In genomic region chr5:1104327-1105006, GRCh38 we compare ENCODE assay signal across 8 cellular contexts. TPM values are rescaled to one million over a fixed set of nuclear protein-coding genes. Genes with fewer than 3 reads are reported as not detected.
DNase-seq lines count a peak whose midpoint lies in the region; ATAC-seq, FAIRE-seq and TF ChIP-seq lines count a peak whose summit lies in the region.

No MANE protein-coding gene starts in this region.

- peak overlapping the region; percentile 95 for H3K27ac Mint-ChIP-seq in central memory CD8-positive, alpha-beta T cell (ENCODE audit: low read depth)
- H3K27ac Mint-ChIP-seq in natural killer cell treated with Interleukin-12 subunit alpha and Interleukin-12 subunit beta and Interleukin-15 and Interleukin-18, amount 100 ng/mL, for 72 hours = peak overlapping the region; percentile 39 to 52

- no peaks in the 10 kb centered on the region for H3K27me3 Mint-ChIP-seq in central memory CD8-positive, alpha-beta T cell
- H3K27me3 Mint-ChIP-seq in natural killer cell treated with Interleukin-12 subunit alpha and Interleukin-12 subunit beta and Interleukin-15 and Interleukin-18, amount 100 ng/mL, for 72 hours = no peaks in the 10 kb centered on the region

- TF ChIP-seq POLR2A in Peyer's patch (IDR thresholded peaks at IDR 0.05) = no peak

- H3K4me3 Mint-ChIP-seq in central memory CD8-positive, alpha-beta T cell = peak overlapping the region; percentile 83
- H3K4me3 Mint-ChIP-seq in natural killer cell treated with Interleukin-12 subunit alpha and Interleukin-12 subunit beta and Interleukin-15 and Interleukin-18, amount 100 ng/mL, for 72 hours = peak overlapping the region; percentile 74

- no peaks in the 10 kb centered on the region for H3K9me3 ChIP-seq in Peyer's patch

- no peaks in the 10 kb centered on the region for H3K9me3 Mint-ChIP-seq in central memory CD8-positive, alpha-beta T cell
- H3K9me3 Mint-ChIP-seq in natural killer cell treated with Interleukin-12 subunit alpha and Interleukin-12 subunit beta and Interleukin-15 and Interleukin-18, amount 100 ng/mL, for 72 hours = no peaks in the 10 kb centered on the region

- peak overlapping the region; percentile 80 to 96 (median 92) for H3K27ac ChIP-seq in Peyer's patch

- H3K4me3 ChIP-seq in Peyer's patch = peak overlapping the region in 3 of 4 donors; percentile 2 to 42 (median 37)

- H3K4me1 Mint-ChIP-seq in central memory CD8-positive, alpha-beta T cell = peaks cover 50% of the 10 kb centered on the region
- H3K4me1 Mint-ChIP-seq in natural killer cell treated with Interleukin-12 subunit alpha and Interleukin-12 subunit beta and Interleukin-15 and Interleukin-18, amount 100 ng/mL, for 72 hours (ENCODE audit: low read depth in 2 of 2) = peaks cover 42 to 48% of the 10 kb centered on the region in 2 donors

- FAIRE-seq in urothelium cell line (lab: Jason Lieb, UNC) = no peak

- ATAC-seq in GM18909 (IDR thresholded peaks at IDR 0.05; ENCODE audit: poor library complexity, unreplicated experiment) (peak; percentile 47), HG03045 (IDR thresholded peaks at IDR 0.05; ENCODE audit: unreplicated experiment) (no peak)
- peak; percentile 55 for ATAC-seq in central memory CD8-positive, alpha-beta T cell (replicated peaks; ENCODE audit: extremely low read depth, poor library complexity, severe bottlenecking)
- ATAC-seq in natural killer cell treated with Interleukin-12 subunit alpha and Interleukin-12 subunit beta and Interleukin-15 and Interleukin-18, amount 100 ng/mL, for 72 hours = peak in 1 of 2 donors; percentile 72

- H3K4me1 ChIP-seq in Peyer's patch = peaks cover 11 to 100% (median 20%) of the 10 kb centered on the region in 4 donors

- TF ChIP-seq CTCF in Peyer's patch (IDR thresholded peaks at IDR 0.05) (no peak), GM10266 (IDR thresholded peaks at IDR 0.05; ENCODE audit: control insufficient read depth, insufficient read depth, low read depth, missing control alignments) (no peak)

- no peaks in the 10 kb centered on the region for H3K36me3 ChIP-seq in Peyer's patch

- peak in 1 of 3 donors; percentile 59 for DNase-seq in Peyer's patch
- DNase-seq in central memory CD8-positive, alpha-beta T cell (ENCODE audit: low spot score in 2 of 2) = no peak
- no peak for DNase-seq in natural killer cell treated with Interleukin-12 subunit alpha and Interleukin-12 subunit beta and Interleukin-15 and Interleukin-18, amount 100 ng/mL, for 72 hours (ENCODE audit: low spot score)
- DNase-seq in Ammon's horn (ENCODE audit: low spot score) = no peak
- no peak for DNase-seq in GM10266 (ENCODE audit: extremely low spot score)
- DNase-seq in urothelium cell line (ENCODE audit: low spot score) = no peak

- no peaks in the 10 kb centered on the region for H3K27me3 ChIP-seq in Peyer's patch

- H3K36me3 Mint-ChIP-seq in central memory CD8-positive, alpha-beta T cell (ENCODE audit: insufficient read depth) = peaks cover 11% of the 10 kb centered on the region
- no peaks in the 10 kb centered on the region for H3K36me3 Mint-ChIP-seq in natural killer cell treated with Interleukin-12 subunit alpha and Interleukin-12 subunit beta and Interleukin-15 and Interleukin-18, amount 100 ng/mL, for 72 hours

RNA-seq across cellular contexts. Expression of gene SLC12A7, which starts 7.4 kb away (rescaled TPM):
- 100 to 1,000 TPM in 3 of 4 donors, 10 to 100 TPM in 1; 87.2 to 182 (median 116) TPM for total RNA-seq in Peyer's patch
- total RNA-seq in natural killer cell treated with Interleukin-12 subunit alpha and Interleukin-12 subunit beta and Interleukin-15 and Interleukin-18, amount 100 ng/mL, for 72 hours = 10 to 100 TPM; 13.5 to 21.9 TPM
